ENCODE assay signal across 7 cellular contexts in genomic region chr14:96205059-96205993, GRCh38.
DNase-seq lines count a peak whose midpoint lies in the region; ATAC-seq and FAIRE-seq lines count a peak whose summit lies in the region.

No MANE protein-coding gene starts in this region.

- no peak overlapping the region; the same call in 1 of the 2 replicates for H3K9ac ChIP-seq in iPS-20b (ENCODE audit: low read depth, low read length)
- H3K9ac ChIP-seq in stomach smooth muscle (ENCODE audit: low read length in 2 of 2) = peak overlapping the region; percentile 60 to 70

- no peak for ATAC-seq in GM19035 (IDR thresholded peaks at IDR 0.05; ENCODE audit: unreplicated experiment)

- peak overlapping the region; percentile 34 for H3K27ac ChIP-seq in angular gyrus (ENCODE audit: low read depth, low read length)
- H3K27ac ChIP-seq in iPS-20b (ENCODE audit: low read length) = no peak overlapping the region
- peak overlapping the region; percentile 37 for H3K27ac ChIP-seq in stomach smooth muscle (ENCODE audit: low read length)

- DNase-seq in HTR-8/SVneo (ENCODE audit: insufficient read length, low spot score) (no peak), LoVo (ENCODE audit: low spot score) (no peak)
- DNase-seq in activated naive CD4-positive, alpha-beta T cell treated with anti-CD3 and anti-CD28 coated beads, Interleukin-2, amount 10 ng/mL, durations not matched to agents 7 days and 5 days = no peak

- H3K4me1 ChIP-seq in iPS-20b (ENCODE audit: insufficient read depth, low read length) (peaks cover 7% of the 10 kb centered on the region; the same call in 1 of the 2 replicates), stomach smooth muscle (ENCODE audit: control insufficient read depth, insufficient read depth, low read length) (peaks cover 27% of the 10 kb centered on the region)

- no peaks in the 10 kb centered on the region for H3K9me3 ChIP-seq in iPS-20b (ENCODE audit: insufficient read depth, low read depth, low read length)
- H3K9me3 ChIP-seq in stomach smooth muscle (ENCODE audit: control insufficient read depth in 2 of 2, low read length in 2 of 2) = no peaks in the 10 kb centered on the region

- FAIRE-seq in HTR-8/SVneo (lab: Jason Lieb, UNC) = peak; percentile 44

- H3K36me3 ChIP-seq in iPS-20b (ENCODE audit: insufficient read depth, low read depth, low read length) (no peaks in the 10 kb centered on the region), stomach smooth muscle (ENCODE audit: control insufficient read depth in 2 of 2, insufficient read depth in 2 of 2, low read length in 2 of 2) (no peaks in the 10 kb centered on the region)

- peaks cover 44% of the 10 kb centered on the region for H3K27me3 Mint-ChIP-seq in activated naive CD4-positive, alpha-beta T cell treated with anti-CD3 and anti-CD28 coated beads, Interleukin-2, amount 10 ng/mL, durations not matched to agents 7 days and 5 days

- H3K36me3 Mint-ChIP-seq in activated naive CD4-positive, alpha-beta T cell treated with anti-CD3 and anti-CD28 coated beads, Interleukin-2, amount 10 ng/mL, durations not matched to agents 7 days and 5 days = no peaks in the 10 kb centered on the region

- H3K27me3 ChIP-seq in iPS-20b (ENCODE audit: insufficient read depth, low read length) = peaks cover 35% of the 10 kb centered on the region
- no peaks in the 10 kb centered on the region for H3K27me3 ChIP-seq in stomach smooth muscle (ENCODE audit: control insufficient read depth in 1 of 2, insufficient read depth in 2 of 2, low read length in 2 of 2)

- peak overlapping the region; percentile 64 for H3K4me3 ChIP-seq in iPS-20b (ENCODE audit: low read length)
- H3K4me3 ChIP-seq in stomach smooth muscle (ENCODE audit: low read length in 2 of 2) = peak overlapping the region; percentile 71 to 76

- H3K4me3 Mint-ChIP-seq in activated naive CD4-positive, alpha-beta T cell treated with anti-CD3 and anti-CD28 coated beads, Interleukin-2, amount 10 ng/mL, durations not matched to agents 7 days and 5 days = no peak overlapping the region

- no peaks in the 10 kb centered on the region for H3K4me1 Mint-ChIP-seq in activated naive CD4-positive, alpha-beta T cell treated with anti-CD3 and anti-CD28 coated beads, Interleukin-2, amount 10 ng/mL, durations not matched to agents 7 days and 5 days

- H3K27ac Mint-ChIP-seq in activated naive CD4-positive, alpha-beta T cell treated with anti-CD3 and anti-CD28 coated beads, Interleukin-2, amount 10 ng/mL, durations not matched to agents 7 days and 5 days = no peak overlapping the region

- no peaks in the 10 kb centered on the region for H3K9me3 Mint-ChIP-seq in activated naive CD4-positive, alpha-beta T cell treated with anti-CD3 and anti-CD28 coated beads, Interleukin-2, amount 10 ng/mL, durations not matched to agents 7 days and 5 days

- CTCF ChIA-PET in activated naive CD4-positive, alpha-beta T cell treated with anti-CD3 and anti-CD28 coated beads, Interleukin-2, amount 10 ng/mL, durations not matched to agents 7 days and 5 days (lab: Charles Lee) = interaction anchor here (1.3 kb wide), 1 partner anchor 26 kb away, joined by 3 read pairs; no protein-coding TSS in a partner anchor
